Comparison of ENCODE assay signal across 9 cellular contexts in the genomic region with DNA sequence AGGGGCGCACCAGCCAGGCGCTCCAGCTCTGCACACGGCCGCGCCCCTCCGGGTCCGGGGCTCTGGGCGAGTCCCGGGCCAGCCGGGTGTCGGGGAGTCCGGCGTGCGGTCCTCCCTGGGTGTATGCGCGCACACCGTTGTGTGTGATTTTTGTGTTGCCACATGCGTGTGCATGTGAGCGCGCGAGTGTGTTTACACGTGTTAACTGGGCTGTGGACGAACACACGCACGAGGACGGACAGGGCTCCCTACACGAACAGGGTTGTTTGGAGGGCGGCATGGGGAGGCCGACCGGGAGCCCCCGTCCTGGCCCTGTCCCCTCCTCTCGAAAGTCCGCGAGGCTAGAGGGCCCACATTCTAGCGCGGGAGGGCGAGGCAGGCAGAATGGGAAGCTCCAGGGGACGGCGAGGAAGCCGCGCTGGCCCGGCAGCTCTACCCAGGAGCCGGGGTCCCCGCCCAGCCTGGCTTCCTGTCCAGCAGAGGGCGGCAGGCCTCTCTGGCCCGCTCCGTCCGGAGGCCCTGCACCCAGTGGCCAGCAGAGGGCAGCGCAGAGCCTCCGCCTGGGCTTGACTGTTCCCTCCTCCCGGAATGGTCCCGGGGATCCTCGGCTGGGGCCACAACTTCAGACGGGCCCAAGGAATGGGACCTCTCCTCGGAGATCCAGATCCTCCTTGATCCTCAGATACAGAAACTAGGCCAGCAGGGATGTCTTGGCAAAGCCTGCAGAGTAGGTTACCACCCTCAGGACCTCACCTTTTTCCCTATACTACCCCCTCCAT. TPM values are rescaled to one million over a fixed set of nuclear protein-coding genes. Genes with fewer than 3 reads are reported as not detected.
DNase-seq lines count a peak whose midpoint lies in the region; TF ChIP-seq lines count a peak whose summit lies in the region.
"Had no signal": no experiment of that assay in that cellular context is flagged by ENCODE, and none has a peak within 500 bp of the region (broad histone marks: within the 10 kb centered on the region; RNA-seq: fewer than 3 reads in every experiment).

No MANE protein-coding gene starts in this region.

- H3K4me1 ChIP-seq in BE2C, result peaks cover 16% of the 10 kb centered on the region
- H3K4me1 ChIP-seq in HUES48 (ENCODE audit: control insufficient read depth, insufficient read depth, low read length), result peaks cover 52% of the 10 kb centered on the region
- peaks cover 0 to 21% (median 13%) of the 10 kb centered on the region in 4 donors for H3K4me1 ChIP-seq in Peyer's patch
- peaks cover 18 to 38% (median 34%) of the 10 kb centered on the region in 4 donors for H3K4me1 ChIP-seq in stomach

- H3F3A ChIP-seq in neural cell (ENCODE audit: insufficient read depth, low read length, poor library complexity, severe bottlenecking), result no peaks in the 10 kb centered on the region

- H3K4me3 ChIP-seq in BE2C (ENCODE audit: low read depth, low read length) (peak overlapping the region; percentile 61), HUES48 (ENCODE audit: low read depth, low read length) (peak overlapping the region; percentile 69), Peyer's patch (peak overlapping the region; percentile 25 to 55 (median 48)), foreskin fibroblast (ENCODE audit: low read depth in 1 of 2, low read length in 2 of 2) (peak overlapping the region; percentile 36 to 48), neural cell (ENCODE audit: low read length) (peak overlapping the region; percentile 92), stomach (peak overlapping the region; percentile 42 to 62 (median 56))

- no peaks in the 10 kb centered on the region for H3K9me2 ChIP-seq in neural cell (ENCODE audit: insufficient read depth, low read length)

- TF ChIP-seq EP300 in neural cell (conservative IDR thresholded peaks at IDR 0.05; ENCODE audit: poor library complexity, severe bottlenecking) (no peak), stomach (IDR thresholded peaks at IDR 0.05) (no peak)

- DNase-seq in BE2C, result peak; percentile 95
- DNase-seq in GM19238 (ENCODE audit: insufficient read length, low spot score), result peak; percentile 93
- peak; percentile 63 to 91 (median 91) for DNase-seq in Peyer's patch
- DNase-seq in activated effector memory CD4-positive, alpha-beta T cell treated with Interleukin-2 at 50 U/mL for 16 hours, result peak; percentile 25
- DNase-seq in foreskin fibroblast, result peak; percentile 69 to 92
- peak; percentile 90 for DNase-seq in stomach

- 0 to 1% (median 0%) methylated on average over 25 to 55 of the region's 55 CpGs for WGBS in stomach, 5 donors

- no peaks in the 10 kb centered on the region; the same call in 1 of the 2 replicates for H3K9me3 ChIP-seq in BE2C
- no peaks in the 10 kb centered on the region for H3K9me3 ChIP-seq in HUES48 (ENCODE audit: control insufficient read depth, insufficient read depth, low read length)
- no peaks in the 10 kb centered on the region for H3K9me3 ChIP-seq in Peyer's patch
- no peaks in the 10 kb centered on the region for H3K9me3 ChIP-seq in neural cell (ENCODE audit: low read length)
- H3K9me3 ChIP-seq in stomach, result no peaks in the 10 kb centered on the region

- intact Hi-C loops in stomach (cut with DNase I; ENCODE audit: low total_unique reads), result no loop called here

- TF ChIP-seq CTCF in BE2C (IDR thresholded peaks at IDR 0.05; ENCODE audit: low read depth, low read length), result peak; percentile 99
- TF ChIP-seq CTCF in Peyer's patch (IDR thresholded peaks at IDR 0.05), result peak; percentile 80 to 99 (median 98)
- TF ChIP-seq CTCF in foreskin fibroblast (IDR thresholded peaks at IDR 0.05; ENCODE audit: low read depth, low read length), result peak; percentile 100
- TF ChIP-seq CTCF in neural cell (IDR thresholded peaks at IDR 0.05; ENCODE audit: poor library complexity, severe bottlenecking), result peak; percentile 99
- peak in 6 of 7 experiments; percentile 25 to 99 (median 98) for TF ChIP-seq CTCF in stomach (IDR thresholded peaks at IDR 0.05)

- H3K27ac ChIP-seq in HUES48 (ENCODE audit: low read depth, low read length), result peak overlapping the region; percentile 75
- H3K27ac ChIP-seq in Peyer's patch, result no peak overlapping the region
- H3K27ac ChIP-seq in neural cell (ENCODE audit: low read length), result peak overlapping the region; percentile 72
- H3K27ac ChIP-seq in stomach, result peak overlapping the region in 1 of 5 donors; percentile 51

- peaks cover 21% of the 10 kb centered on the region for H3K27me3 ChIP-seq in BE2C
- peaks cover 13% of the 10 kb centered on the region; the same call in 1 of the 2 replicates for H3K27me3 ChIP-seq in HUES48 (ENCODE audit: control insufficient read depth, insufficient read depth, low read length)
- peaks cover 0 to 19% of the 10 kb centered on the region in 2 donors for H3K27me3 ChIP-seq in Peyer's patch
- no peaks in the 10 kb centered on the region for H3K27me3 ChIP-seq in neural cell (ENCODE audit: insufficient read depth, low read depth, low read length)
- peaks cover 14 to 83% (median 51%) of the 10 kb centered on the region in 3 donors for H3K27me3 ChIP-seq in stomach

- H2AFZ ChIP-seq in neural cell (ENCODE audit: low read depth, low read length), result peak overlapping the region; percentile 14

- TF ChIP-seq RAD21 in neural cell (conservative IDR thresholded peaks at IDR 0.05), result peak; percentile 90

- peak overlapping the region; percentile 73 for H3K4me2 ChIP-seq in neural cell (ENCODE audit: low read length)

- TF ChIP-seq POLR2A in Peyer's patch (IDR thresholded peaks at IDR 0.05) (no peak), stomach (IDR thresholded peaks at IDR 0.05) (no peak)

- peaks cover 38% of the 10 kb centered on the region for H3K79me2 ChIP-seq in neural cell (replicated peaks; ENCODE audit: insufficient read depth, low read length)

- peak overlapping the region; percentile 45 for H3K9ac ChIP-seq in HUES48 (ENCODE audit: low read depth, low read length)
- H3K9ac ChIP-seq in neural cell (ENCODE audit: low read length), result peak overlapping the region; percentile 75

- H3K36me3 ChIP-seq in BE2C, result no peaks in the 10 kb centered on the region
- no peaks in the 10 kb centered on the region for H3K36me3 ChIP-seq in HUES48 (ENCODE audit: control insufficient read depth, insufficient read depth, low read length)
- H3K36me3 ChIP-seq in Peyer's patch, result no peaks in the 10 kb centered on the region
- no peaks in the 10 kb centered on the region for H3K36me3 ChIP-seq in neural cell (ENCODE audit: insufficient read depth, low read length)
- H3K36me3 ChIP-seq in stomach, result no peaks in the 10 kb centered on the region

- H4K20me1 ChIP-seq in neural cell (ENCODE audit: insufficient read depth), result no peaks in the 10 kb centered on the region

TF ChIP-seq in neural cell, 6 proteins besides CTCF, POLR2A, EP300 and RAD21:
- TF ChIP-seq REST (IDR thresholded peaks at IDR 0.05; ENCODE audit: borderline replicate concordance), result peak; percentile 38
- TF ChIP-seq POLR2AphosphoS5 (IDR thresholded peaks at IDR 0.05), result peak; percentile 60
- TF ChIP-seq SMC3 (conservative IDR thresholded peaks at IDR 0.05; ENCODE audit: poor library complexity), result peak; percentile 98
- TF ChIP-seq TAF1 (IDR thresholded peaks at IDR 0.05; ENCODE audit: low read depth), result peak; percentile 63
- peak; percentile 93 for TF ChIP-seq MXI1 (conservative IDR thresholded peaks at IDR 0.05; ENCODE audit: poor library complexity, severe bottlenecking)
- TF ChIP-seq EZH2 (IDR thresholded peaks at IDR 0.05; ENCODE audit: borderline replicate concordance, insufficient read depth, low read length, poor library complexity, severe bottlenecking), result no peak

RNA-seq across cellular contexts. Expression of gene LINGO1, which starts 0.6 kb away (rescaled TPM):
- 44.0 TPM for polyA plus RNA-seq in BE2C (2012; ENCODE audit: insufficient read depth, insufficient read length, low read depth)
- total RNA-seq in Peyer's patch (1 to 10 TPM in 1 of 4 donors, not detected in 3; 3.0 TPM), stomach (under 1 TPM in 2 of 5 donors, not detected in 3; 0.55 to 0.58 TPM)
- polyA plus RNA-seq in neural cell (34.4 and 35.3 TPM in 2 replicates), stomach (1 to 10 TPM in 1 of 3 donors, under 1 TPM in 1, not detected in 1; 0.25 to 1.3 TPM)
- polyA minus RNA-seq in neural cell, result 70.2 and 72.8 TPM in 2 replicates
- total RNA-seq: T-helper 2 cell treated with Interferon-gamma antibody and Interleukin-4, amounts not matched to agents 100 ng/mL and 5 ng/mL, for 36 hours had no signal

Comparison
In these comparisons a context has a peak if more than half of its experiments do, and no peak if none do; other contexts are left out.
1. DNase-seq: peak in every context shown above with its lines; median percentile 95 in BE2C; 93 in GM19238; 91 in Peyer's patch; 90 in stomach; 80 in foreskin fibroblast; 25 in activated effector memory CD4-positive, alpha-beta T cell treated with Interleukin-2 at 50 U/mL for 16 hours.
2. H3K4me3 ChIP-seq: peak in every context shown above with its lines; median percentile 92 in neural cell; 69 in HUES48; 61 in BE2C; 56 in stomach; 48 in Peyer's patch; 42 in foreskin fibroblast.
3. H3K27ac ChIP-seq: peak in HUES48 (single experiment) and neural cell (single experiment); none in Peyer's patch (0 of 4).
4. Peak in every context shown above with its lines, with median percentiles within 50 percentile points of each other: CTCF ChIP-seq.